10 cellular contexts compared by ENCODE assay signal in genomic region chr6:43090557-43090952, GRCh38. TPM values are rescaled to one million over a fixed set of nuclear protein-coding genes. Genes with fewer than 3 reads are reported as not detected.
DNase-seq lines count a peak whose midpoint lies in the region; ATAC-seq and TF ChIP-seq lines count a peak whose summit lies in the region.
"Had no signal": no experiment of that assay in that cellular context is flagged by ENCODE, and none has a peak within 500 bp of the region (broad histone marks: within the 10 kb centered on the region; RNA-seq: fewer than 3 reads in every experiment).

No MANE protein-coding gene starts in this region.

- POLR2A ChIA-PET in T-cell (lab: Charles Lee), result interaction anchor here in 1 of 2 donors (0.5 kb wide), 1 partner anchor 35 kb away, joined by 6 read pairs; no protein-coding TSS in a partner anchor

- H3K36me3 Mint-ChIP-seq in progenitor cell of endocrine pancreas (ENCODE audit: insufficient read depth), result peaks cover 3% of the 10 kb centered on the region
- H3K36me3 Mint-ChIP-seq in T-cell, result no peaks in the 10 kb centered on the region

- no peak for TF ChIP-seq CTCF in progenitor cell of endocrine pancreas (IDR thresholded peaks at IDR 0.05; ENCODE audit: unreplicated experiment)

- H3K27me3 Mint-ChIP-seq in progenitor cell of endocrine pancreas (no peaks in the 10 kb centered on the region), T-cell (peaks cover 0 to 3% of the 10 kb centered on the region in 2 donors)

- H3K4me1 Mint-ChIP-seq in progenitor cell of endocrine pancreas (ENCODE audit: low read depth) (peaks cover 29% of the 10 kb centered on the region), T-cell (peaks cover 14 to 19% (median 17%) of the 10 kb centered on the region in 3 donors)

- in situ Hi-C loops in G401 (cut with HindIII; ENCODE audit: low sequenced_read_pairs), result no loop called here

- CTCF ChIA-PET in T-cell (lab: Charles Lee), result no interaction called here

- no peak overlapping the region for H3K4me3 Mint-ChIP-seq in progenitor cell of endocrine pancreas (ENCODE audit: low read depth)
- no peak overlapping the region for H3K4me3 Mint-ChIP-seq in T-cell

- ATAC-seq in HG02884 (IDR thresholded peaks at IDR 0.05; ENCODE audit: unreplicated experiment), result no peak
- no peak for ATAC-seq in HG03280 (IDR thresholded peaks at IDR 0.05; ENCODE audit: unreplicated experiment)
- ATAC-seq in T-cell (replicated peaks in 1 of 4), result no peak

- DNase-seq in G401 (ENCODE audit: low spot score), result peak; percentile 20
- peak; percentile 34 for DNase-seq in NCI-H526 treated with DMSO at 0.1 percent for 48 hours (lab: John Stamatoyannopoulos, UW)
- DNase-seq in fibroblast of peridontal ligament (ENCODE audit: extremely low read depth), result peak; percentile 35
- no peak for DNase-seq in progenitor cell of endocrine pancreas (ENCODE audit: low spot score, unreplicated experiment)
- DNase-seq in RPMI8226, result no peak
- DNase-seq in T-cell, result no peak
- DNase-seq: activated CD4-positive, alpha-beta T cell treated with anti-CD3 and anti-CD28 coated beads, Interleukin-2, amount 50 U/mL, for 4 hours; NCI-H1105 treated with DMSO at 0.1 percent for 48 hours had no signal

- no peaks in the 10 kb centered on the region for H3K9me3 Mint-ChIP-seq in progenitor cell of endocrine pancreas (ENCODE audit: low read depth)
- H3K9me3 Mint-ChIP-seq in T-cell, result no peaks in the 10 kb centered on the region

- peak overlapping the region; percentile 98 for H3K27ac Mint-ChIP-seq in progenitor cell of endocrine pancreas
- H3K27ac Mint-ChIP-seq in T-cell, result no peak overlapping the region

RNA-seq across cellular contexts. Expression of gene PTK7, which starts 14.4 kb away (rescaled TPM):
- 237 and 257 TPM in 2 replicates for total RNA-seq in G401 (2014; rRNA removed; shearing (Covaris generic))
- 141 and 142 TPM in 2 replicates for total RNA-seq in progenitor cell of endocrine pancreas
- 10 to 100 TPM in 2 of 5 donors, 1 to 10 TPM in 2, under 1 TPM in 1; 0.56 to 11.3 (median 1.6) TPM for total RNA-seq in T-cell

RNA-seq across cellular contexts. Expression of gene KLC4, which starts 31.1 kb away (rescaled TPM):
- 13.8 and 14.1 TPM in 2 replicates for total RNA-seq in G401 (2014; rRNA removed; shearing (Covaris generic))
- 71.9 and 73.8 TPM in 2 replicates for total RNA-seq in progenitor cell of endocrine pancreas
- total RNA-seq in T-cell, result 10 to 100 TPM; 37.8 to 48.5 (median 45.5) TPM

RNA-seq across cellular contexts. Expression of gene MRPL2, which starts 31.3 kb away (rescaled TPM):
- 51.0 and 92.2 TPM in 2 replicates for total RNA-seq in G401 (2014; rRNA removed; shearing (Covaris generic))
- total RNA-seq in progenitor cell of endocrine pancreas, result 45.2 and 52.2 TPM in 2 replicates
- total RNA-seq in T-cell, result 10 to 100 TPM; 34.8 to 66.3 (median 52.0) TPM

RNA-seq across cellular contexts. Expression of gene CUL7, which starts 36.9 kb away (rescaled TPM):
- total RNA-seq in G401 (2014; rRNA removed; shearing (Covaris generic)), result 29.0 and 33.1 TPM in 2 replicates
- total RNA-seq in progenitor cell of endocrine pancreas, result 58.9 and 60.9 TPM in 2 replicates
- 10 to 100 TPM in 3 of 5 donors, 1 to 10 TPM in 2; 6.9 to 15.9 (median 11.6) TPM for total RNA-seq in T-cell

Comparison
In these comparisons a context has a peak if more than half of its experiments do, and no peak if none do; other contexts are left out.
1. DNase-seq: peak in G401 (single experiment), NCI-H526 treated with DMSO at 0.1 percent for 48 hours (single experiment) and fibroblast of peridontal ligament (single experiment); none in progenitor cell of endocrine pancreas (single experiment), RPMI8226 (single experiment) and T-cell (0 of 34).
2. RNA of gene PTK7, which starts 14.4 kb away (total RNA-seq): 237 to 257 TPM in G401 and 141 to 142 TPM in progenitor cell of endocrine pancreas; 0.56 to 11.3 TPM in T-cell; every median in the first group is over 10 times any median in the second.